Comparison of ENCODE assay signal across 19 cellular contexts in the genomic region with DNA sequence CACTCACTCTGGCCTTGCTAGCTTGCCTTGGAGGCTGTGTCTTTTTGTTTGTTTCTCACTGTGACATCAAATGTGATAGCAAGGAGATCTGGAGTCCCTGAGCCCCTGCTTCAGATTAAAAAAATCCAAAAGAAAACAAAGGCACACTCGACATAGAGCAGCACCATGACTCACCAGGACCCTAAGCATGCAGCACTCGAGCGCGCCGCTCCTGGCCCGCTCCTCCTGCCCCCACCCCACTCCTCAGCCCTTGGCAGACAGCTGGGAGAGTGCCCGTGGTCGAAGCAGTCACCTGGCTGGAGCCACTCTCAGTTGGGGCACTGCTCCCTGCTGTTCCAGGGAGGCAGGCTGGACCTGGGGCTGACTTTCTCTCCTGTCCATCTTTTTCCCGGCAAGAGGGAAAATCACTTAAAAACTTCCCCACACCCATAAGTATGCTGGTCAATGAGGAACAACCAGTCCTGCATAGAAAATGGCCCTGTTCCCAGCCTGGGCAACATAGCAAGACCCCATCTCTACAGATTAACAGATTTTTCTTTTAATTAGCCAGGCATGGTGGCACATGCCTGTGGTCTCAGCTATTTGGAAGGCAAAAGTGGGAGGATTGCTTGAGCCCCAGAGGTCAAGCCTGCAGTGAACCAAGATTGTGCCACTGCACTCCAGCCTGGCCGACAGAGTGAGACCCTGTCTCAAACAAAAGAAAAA.
DNase-seq lines count a peak whose midpoint lies in the region; ATAC-seq and TF ChIP-seq lines count a peak whose summit lies in the region.
"Had no signal": no experiment of that assay in that cellular context is flagged by ENCODE, and none has a peak within 500 bp of the region (broad histone marks: within the 10 kb centered on the region; RNA-seq: fewer than 3 reads in every experiment).

No MANE protein-coding gene starts in this region.

- ATAC-seq in T-helper 17 cell (no peak), left lung (peak; percentile 82), GM21526 (IDR thresholded peaks at IDR 0.05; ENCODE audit: low FRiP score, unreplicated experiment) (no peak), HG02981 (IDR thresholded peaks at IDR 0.05; ENCODE audit: unreplicated experiment) (no peak), GM18505 (IDR thresholded peaks at IDR 0.05; ENCODE audit: unreplicated experiment) (no peak)
- ATAC-seq: A549 had no signal

- 48 to 73% (median 65%) methylated on average over 10 of the region's 10 CpGs for WGBS in spleen, 5 donors

- no peak overlapping the region for H3K27ac ChIP-seq in left lung
- H3K27ac ChIP-seq in spleen: no peak overlapping the region
- H3K27ac ChIP-seq: A549; BLaER1 treated with 17β-estradiol and CSF1 and Interleukin-3, amounts not matched to agents 10 nM and 100 nM; SJSA1 had no signal

- no peaks in the 10 kb centered on the region for H3K4me1 Mint-ChIP-seq in T-helper 17 cell

- no peak overlapping the region for H3K27ac Mint-ChIP-seq in T-helper 17 cell

- TF ChIP-seq POLR2A in spleen (IDR thresholded peaks at IDR 0.05): no peak
- TF ChIP-seq POLR2A in GM18505 (IDR thresholded peaks at IDR 0.05; ENCODE audit: borderline replicate concordance, extremely low read depth, insufficient read depth, insufficient read length): no peak

- DNase-seq in Daoy (ENCODE audit: low read depth) (peak; percentile 53), T-helper 17 cell (no peak), left lung (no peak), spleen (peak; percentile 55), activated gamma-delta T cell treated with Interleukin-2 at 50 U/mL for 16 hours (no peak)
- DNase-seq: DMS 273 treated with DMSO at 0.1 percent for 48 hours, EL, HCEC 1CT, KBM-7, NCI-H146, NCI-H446, NCI-H748 treated with DMSO at 0.1 percent for 48 hours, RPMI8226 had no signal

- peak overlapping the region; percentile 34 for H3K4me3 Mint-ChIP-seq in T-helper 17 cell

- H3K4me3 ChIP-seq in left lung (no peak overlapping the region), spleen (no peak overlapping the region)
- H3K4me3 ChIP-seq: A549; BLaER1 treated with 17β-estradiol and CSF1 and Interleukin-3, amounts not matched to agents 10 nM and 100 nM; SJSA1 had no signal

- H3K36me3 ChIP-seq in left lung: no peaks in the 10 kb centered on the region
- no peaks in the 10 kb centered on the region for H3K36me3 ChIP-seq in spleen
- H3K36me3 ChIP-seq: BLaER1 treated with 17β-estradiol and CSF1 and Interleukin-3, amounts not matched to agents 10 nM and 100 nM; SJSA1 had no signal

- H3K4me1 ChIP-seq in left lung (no peaks in the 10 kb centered on the region), spleen (no peaks in the 10 kb centered on the region)
- H3K4me1 ChIP-seq: A549; BLaER1 treated with 17β-estradiol and CSF1 and Interleukin-3, amounts not matched to agents 10 nM and 100 nM; SJSA1 had no signal

- peaks cover 0 to 12% of the 10 kb centered on the region in 2 donors for H3K27me3 ChIP-seq in left lung
- peaks cover 0 to 46% (median 0%) of the 10 kb centered on the region in 7 donors for H3K27me3 ChIP-seq in spleen (replicated peaks in 1 of 7)
- H3K27me3 ChIP-seq: BLaER1 treated with 17β-estradiol and CSF1 and Interleukin-3, amounts not matched to agents 10 nM and 100 nM; SJSA1 had no signal

- intact Hi-C loops in left lung (cut with DNase I) (no loop called here), spleen (cut with DNase I; ENCODE audit: low total_unique reads) (no loop called here)

- H3K36me3 Mint-ChIP-seq in T-helper 17 cell (ENCODE audit: low read depth): no peaks in the 10 kb centered on the region

- H3K27me3 Mint-ChIP-seq in T-helper 17 cell: peaks cover 50% of the 10 kb centered on the region

- TF ChIP-seq CTCF in left lung (IDR thresholded peaks at IDR 0.05) (no peak), spleen (IDR thresholded peaks at IDR 0.05 in 8 of 11, conservative IDR thresholded peaks at IDR 0.05 in 3 of 11) (no peak)

- H3K9me3 ChIP-seq in T-helper 17 cell (ENCODE audit: control insufficient read depth, low read length, poor library complexity, severe bottlenecking) (no peaks in the 10 kb centered on the region), left lung (no peaks in the 10 kb centered on the region), spleen (no peaks in the 10 kb centered on the region)
- H3K9me3 ChIP-seq: A549; BLaER1 treated with 17β-estradiol and CSF1 and Interleukin-3, amounts not matched to agents 10 nM and 100 nM; SJSA1 had no signal

Comparison
In these comparisons a context has a peak if more than half of its experiments do, and no peak if none do; other contexts are left out.
1. DNase-seq: peak in Daoy (single experiment) and spleen (single experiment); none in T-helper 17 cell (0 of 3), left lung (0 of 2) and activated gamma-delta T cell treated with Interleukin-2 at 50 U/mL for 16 hours (single experiment).